In genomic region chrX:7927259-7928167, GRCh38 we compare ENCODE assay signal across 8 cellular contexts. TPM values are rescaled to one million over a fixed set of nuclear protein-coding genes. Genes with fewer than 3 reads are reported as not detected.
DNase-seq lines count a peak whose midpoint lies in the region; ATAC-seq and TF ChIP-seq lines count a peak whose summit lies in the region.

TSS of gene PNPLA4 (minus strand) at chrX:7927413. CDS start at chrX:7926119, 1,294 bp downstream.

- H3K27ac Mint-ChIP-seq in T-cell (peak within 1 kb of the TSS; percentile 91 to 97), progenitor cell of endocrine pancreas (peak within 1 kb of the TSS; percentile 99)

- peaks cover 5% of the 10 kb centered on the region for H3K36me3 Mint-ChIP-seq in T-cell
- H3K36me3 Mint-ChIP-seq in progenitor cell of endocrine pancreas (ENCODE audit: insufficient read depth), result no peaks in the 10 kb centered on the region

- H3K4me3 Mint-ChIP-seq in T-cell, result peak within 1 kb of the TSS; percentile 90 to 94 (median 92)
- H3K4me3 Mint-ChIP-seq in progenitor cell of endocrine pancreas (ENCODE audit: low read depth), result peak within 1 kb of the TSS; percentile 86

- H3K36me3 ChIP-seq in adrenal gland (replicated peaks in 1 of 2) (no peaks in the 10 kb centered on the region), heart right ventricle (peaks cover 0 to 11% (median 0%) of the 10 kb centered on the region in 9 donors), upper lobe of left lung (no peaks in the 10 kb centered on the region)

- ATAC-seq in GM19468 (IDR thresholded peaks at IDR 0.05; ENCODE audit: extremely low read depth, unreplicated experiment) (peak; percentile 89), T-cell (replicated peaks in 1 of 4) (peak; percentile 89 to 91 (median 90)), heart right ventricle (peak; percentile 91 to 98 (median 97)), upper lobe of left lung (ENCODE audit: low FRiP score in 2 of 2) (peak; percentile 96 to 97)

- CTCF ChIA-PET in T-cell (lab: Charles Lee), result no interaction called here

- H3K4me1 ChIP-seq in adrenal gland (replicated peaks in 1 of 2) (peaks cover 9 to 15% of the 10 kb centered on the region in 2 donors), heart right ventricle (peaks cover 0 to 24% (median 3%) of the 10 kb centered on the region in 9 donors), upper lobe of left lung (peaks cover 0 to 25% (median 3%) of the 10 kb centered on the region in 4 donors)

- peaks cover 22 to 31% (median 30%) of the 10 kb centered on the region in 3 donors for H3K4me1 Mint-ChIP-seq in T-cell
- H3K4me1 Mint-ChIP-seq in progenitor cell of endocrine pancreas (ENCODE audit: low read depth), result peaks cover 5% of the 10 kb centered on the region

- no peaks in the 10 kb centered on the region for H3K9me3 ChIP-seq in adrenal gland (replicated peaks in 1 of 3)
- H3K9me3 ChIP-seq in heart right ventricle, result no peaks in the 10 kb centered on the region
- no peaks in the 10 kb centered on the region for H3K9me3 ChIP-seq in upper lobe of left lung

- peak within 1 kb of the TSS in 4 of 5 donors; percentile 55 to 89 (median 79) for H3K27ac ChIP-seq in adrenal gland
- H3K27ac ChIP-seq in heart right ventricle, result peak within 1 kb of the TSS; percentile 48 to 88 (median 76)
- H3K27ac ChIP-seq in upper lobe of left lung, result peak within 1 kb of the TSS; percentile 72 to 86 (median 84)

- intact Hi-C loops in adrenal gland (cut with DNase I) (no loop called here), heart right ventricle (cut with DNase I) (loop anchor here in 2 of 10 donors (5.0 to 10.0 kb wide), 3 partner anchors 203 to 1905 kb away; partner anchors contain the start of genes PUDP (in 1 of the 2) and STS (in 1 of the 2))

- TF ChIP-seq EP300 in upper lobe of left lung (IDR thresholded peaks at IDR 0.05), result no peak

- H3K9me3 Mint-ChIP-seq in T-cell (no peaks in the 10 kb centered on the region), progenitor cell of endocrine pancreas (ENCODE audit: low read depth) (no peaks in the 10 kb centered on the region)

- H3K27me3 Mint-ChIP-seq in T-cell (no peaks in the 10 kb centered on the region), progenitor cell of endocrine pancreas (no peaks in the 10 kb centered on the region)

- TF ChIP-seq CTCF in adrenal gland (IDR thresholded peaks at IDR 0.05), result peak in 5 of 6 experiments; percentile 26 to 61 (median 30)
- peak in 3 of 9 donors; percentile 5 to 36 (median 34) for TF ChIP-seq CTCF in heart right ventricle (IDR thresholded peaks at IDR 0.05)
- peak; percentile 25 for TF ChIP-seq CTCF in progenitor cell of endocrine pancreas (IDR thresholded peaks at IDR 0.05; ENCODE audit: unreplicated experiment)
- TF ChIP-seq CTCF in upper lobe of left lung (IDR thresholded peaks at IDR 0.05), result peak in 3 of 6 experiments; percentile 20 to 25 (median 21)

- POLR2A ChIA-PET in T-cell (lab: Charles Lee), result interaction anchor here in 1 of 2 donors (0.6 kb wide), 1 partner anchor 116 kb away, joined by 3 read pairs; no protein-coding TSS in a partner anchor

- H3K4me3 ChIP-seq in adrenal gland, result peak within 1 kb of the TSS in 3 of 4 donors; percentile 40 to 59 (median 46)
- H3K4me3 ChIP-seq in heart right ventricle, result peak within 1 kb of the TSS; percentile 46 to 67 (median 64)
- H3K4me3 ChIP-seq in upper lobe of left lung, result peak within 1 kb of the TSS; percentile 44 to 59 (median 58)

- WGBS in adrenal gland, 4 donors, result 5 to 14% (median 9%) methylated on average over 20 to 52 of the region's 52 CpGs
- WGBS in heart right ventricle, 2 donors, result 5 to 6% methylated on average over 52 of the region's 52 CpGs
- 10 to 19% methylated on average over 24 to 49 of the region's 52 CpGs for WGBS in upper lobe of left lung, 2 donors

- TF ChIP-seq POLR2A in adrenal gland (IDR thresholded peaks at IDR 0.05), result peak in 1 of 2 donors; percentile 62
- TF ChIP-seq POLR2A in upper lobe of left lung (IDR thresholded peaks at IDR 0.05), result peak in 2 of 4 donors; percentile 38 to 68

- H3K27me3 ChIP-seq in adrenal gland, result no peaks in the 10 kb centered on the region
- no peaks in the 10 kb centered on the region for H3K27me3 ChIP-seq in heart right ventricle
- H3K27me3 ChIP-seq in upper lobe of left lung, result no peaks in the 10 kb centered on the region

- DNase-seq in COLO668 (lab: John Stamatoyannopoulos, UW; ENCODE audit: unreplicated experiment) (peak; percentile 91), HT-29 (ENCODE audit: low spot score) (peak; percentile 84), T-cell (peak; percentile 66 to 88 (median 76)), adrenal gland (peak; percentile 82 to 93 (median 91)), heart right ventricle (peak; percentile 63 to 78), progenitor cell of endocrine pancreas (ENCODE audit: low spot score, unreplicated experiment) (peak; percentile 67), upper lobe of left lung (peak; percentile 85 to 95)

RNA-seq across cellular contexts. Expression of gene PNPLA4, which starts in this region (rescaled TPM):
- total RNA-seq in HT-29 (2014; rRNA removed; shearing (Covaris generic)), result 4.1 and 7.9 TPM in 2 replicates
- total RNA-seq in T-cell (1 to 10 TPM; 5.1 to 7.0 (median 6.2) TPM), adrenal gland (10 to 100 TPM in 7 of 8 donors, 1 to 10 TPM in 1; 9.9 to 53.8 (median 42.9) TPM), heart right ventricle (10 to 100 TPM; 25.9 to 44.1 (median 38.6) TPM), progenitor cell of endocrine pancreas (18.1 and 18.8 TPM in 2 replicates), upper lobe of left lung (10 to 100 TPM in 3 of 6 donors, 1 to 10 TPM in 3; 2.1 to 20.4 (median 10.2) TPM)
- polyA plus RNA-seq in adrenal gland (10 to 100 TPM in 2 of 3 donors, 1 to 10 TPM in 1; 5.5 to 38.7 (median 16.5) TPM), heart right ventricle (10 to 100 TPM in 1 of 2 donors, 1 to 10 TPM in 1; 9.4 to 18.0 TPM)

Comparison
In these comparisons a context has a peak if more than half of its experiments do, and no peak if none do; other contexts are left out.
1. Peak in every context shown above with its lines: DNase-seq, ATAC-seq, H3K4me3 ChIP-seq and H3K27ac ChIP-seq.